ENCODE assay signal across 7 cellular contexts in genomic region chr11:88414981-88415391, GRCh38.
A peak's percentile ranks its signal among the peaks of the same experiment; 100 is the strongest.
DNase-seq lines count a peak whose midpoint lies in the region; ATAC-seq, FAIRE-seq and TF ChIP-seq lines count a peak whose summit lies in the region.

No MANE protein-coding gene starts in this region.

- peaks cover 9% of the 10 kb centered on the region for H3K9me3 Mint-ChIP-seq in T-helper 1 cell treated with Interleukin-12 subunit alpha and Interleukin-12 subunit beta and Interleukin-4 antibody, amounts not matched to agents 30 μg/mL and 1 μg/mL, for 36 hours

- H3K4me2 ChIP-seq in keratinocyte (ENCODE audit: control insufficient read depth, extremely low read depth, insufficient read depth, low read depth, low read length), result peak overlapping the region; percentile 7

- H3K27ac Mint-ChIP-seq in T-helper 1 cell treated with Interleukin-12 subunit alpha and Interleukin-12 subunit beta and Interleukin-4 antibody, amounts not matched to agents 30 μg/mL and 1 μg/mL, for 36 hours, result peak overlapping the region; percentile 60

- H3K27me3 ChIP-seq in keratinocyte (ENCODE audit: control insufficient read depth, extremely low read depth, insufficient read depth, low read length), result no peaks in the 10 kb centered on the region

- no peaks in the 10 kb centered on the region for H3K9me1 ChIP-seq in keratinocyte (ENCODE audit: control insufficient read depth, extremely low read depth, insufficient read depth, low read length)

- no peaks in the 10 kb centered on the region for H3K9me3 ChIP-seq in keratinocyte (ENCODE audit: control insufficient read depth, low read depth, low read length)

- TF ChIP-seq CTCF in keratinocyte (optimal IDR thresholded peaks at IDR 0.05 in 1 of 3, IDR thresholded peaks at IDR 0.05 in 1 of 3, conservative IDR thresholded peaks at IDR 0.05 in 1 of 3; ENCODE audit: extremely low read depth in 1 of 3, insufficient read depth in 2 of 3, low read length in 3 of 3), result no peak

- peaks cover 51% of the 10 kb centered on the region for H3K4me1 Mint-ChIP-seq in T-helper 1 cell treated with Interleukin-12 subunit alpha and Interleukin-12 subunit beta and Interleukin-4 antibody, amounts not matched to agents 30 μg/mL and 1 μg/mL, for 36 hours (ENCODE audit: low read depth)

- peak overlapping the region; percentile 49 for H3K4me3 Mint-ChIP-seq in T-helper 1 cell treated with Interleukin-12 subunit alpha and Interleukin-12 subunit beta and Interleukin-4 antibody, amounts not matched to agents 30 μg/mL and 1 μg/mL, for 36 hours

- no peaks in the 10 kb centered on the region for H3K27me3 Mint-ChIP-seq in T-helper 1 cell treated with Interleukin-12 subunit alpha and Interleukin-12 subunit beta and Interleukin-4 antibody, amounts not matched to agents 30 μg/mL and 1 μg/mL, for 36 hours (ENCODE audit: low read depth)

- H2AFZ ChIP-seq in keratinocyte (ENCODE audit: control insufficient read depth, low read length), result no peak overlapping the region

- peaks cover 50% of the 10 kb centered on the region for H3K4me1 ChIP-seq in keratinocyte (ENCODE audit: control insufficient read depth, extremely low read depth, insufficient read depth, low read length)

- ATAC-seq in GM18498 (IDR thresholded peaks at IDR 0.05; ENCODE audit: unreplicated experiment), result peak; percentile 31
- peak; percentile 33 for ATAC-seq in HG02981 (IDR thresholded peaks at IDR 0.05; ENCODE audit: unreplicated experiment)

- peaks cover 15% of the 10 kb centered on the region for H3K36me3 Mint-ChIP-seq in T-helper 1 cell treated with Interleukin-12 subunit alpha and Interleukin-12 subunit beta and Interleukin-4 antibody, amounts not matched to agents 30 μg/mL and 1 μg/mL, for 36 hours (ENCODE audit: low read depth)

- no peak overlapping the region for H3K4me3 ChIP-seq in keratinocyte (ENCODE audit: control insufficient read depth in 2 of 3, extremely low read depth in 1 of 3, insufficient read depth in 2 of 3, low read depth in 1 of 3, low read length in 3 of 3)

- DNase-seq in keratinocyte (ENCODE audit: low read depth, low spot score) (no peak), NCI-H2171 (lab: John Stamatoyannopoulos, UW) (no peak), NCI-H510A treated with DMSO at 0.1 percent for 48 hours (lab: John Stamatoyannopoulos, UW) (no peak), foreskin melanocyte (no peak)

- no peak overlapping the region for H3K9ac ChIP-seq in keratinocyte (ENCODE audit: control insufficient read depth, extremely low read depth, insufficient read depth, low read length)

- H3K79me2 ChIP-seq in keratinocyte (ENCODE audit: control insufficient read depth, insufficient read depth, low read length), result no peaks in the 10 kb centered on the region

- H3K27ac ChIP-seq in keratinocyte (ENCODE audit: control insufficient read depth, insufficient read depth, low read length), result no peak overlapping the region

- FAIRE-seq in keratinocyte (lab: Jason Lieb, UNC), result peak; percentile 87

- dilution Hi-C loops in keratinocyte (cut with MboI; ENCODE audit: extremely low pct_ligation_motif_present, low sequenced_read_pairs), result no loop called here

- no peaks in the 10 kb centered on the region for H4K20me1 ChIP-seq in keratinocyte (ENCODE audit: control insufficient read depth, extremely low read depth, insufficient read depth, low read length)

- H3K36me3 ChIP-seq in keratinocyte (ENCODE audit: control insufficient read depth in 2 of 2, extremely low read depth in 1 of 2, insufficient read depth in 2 of 2, low read length in 2 of 2), result no peaks in the 10 kb centered on the region
